13 cellular contexts compared by ENCODE assay signal in genomic region chr1:39332291-39332690, GRCh38.
DNase-seq lines count a peak whose midpoint lies in the region; ATAC-seq and TF ChIP-seq lines count a peak whose summit lies in the region.
"Had no signal": no experiment of that assay in that cellular context is flagged by ENCODE, and none has a peak within 500 bp of the region (broad histone marks: within the 10 kb centered on the region; RNA-seq: fewer than 3 reads in every experiment).

No MANE protein-coding gene starts in this region.

- TF ChIP-seq EP300 in gastroesophageal sphincter (IDR thresholded peaks at IDR 0.05): no peak

- H3K27ac ChIP-seq in dorsolateral prefrontal cortex: peak overlapping the region in 57 of 59 donors; percentile 8 to 89 (median 72)
- H3K27ac ChIP-seq in gastroesophageal sphincter: no peak overlapping the region
- H3K27ac ChIP-seq in hepatocyte: no peak overlapping the region
- H3K27ac ChIP-seq: heart right ventricle, neural progenitor cell, skin epidermis had no signal

- H3K4me2 ChIP-seq in hepatocyte: no peak overlapping the region
- H3K4me2 ChIP-seq: neural progenitor cell had no signal

- H3K4me1 ChIP-seq in gastroesophageal sphincter (peaks cover 0 to 72% (median 0%) of the 10 kb centered on the region in 3 donors), hepatocyte (ENCODE audit: insufficient read depth) (no peaks in the 10 kb centered on the region)
- H3K4me1 ChIP-seq: neural progenitor cell had no signal

- H3K9me3 Mint-ChIP-seq in T-helper 2 cell treated with Interferon-gamma antibody and Interleukin-4, amounts not matched to agents 5 μg/mL and 100 μg/mL, for 36 hours: no peaks in the 10 kb centered on the region
- H3K9me3 Mint-ChIP-seq: neural progenitor cell had no signal

- no peaks in the 10 kb centered on the region for H3K9me2 ChIP-seq in hepatocyte (replicated peaks; ENCODE audit: insufficient read depth)

- H4K20me1 ChIP-seq in hepatocyte (ENCODE audit: insufficient read depth, poor library complexity, severe bottlenecking): no peaks in the 10 kb centered on the region

- intact Hi-C loops in dorsolateral prefrontal cortex (cut with DNase I): loop anchor here (5.0 to 10.0 kb wide), 3 partner anchors 65 to 73 kb away; no protein-coding TSS in a partner anchor

- TF ChIP-seq CTCF in dorsolateral prefrontal cortex (IDR thresholded peaks at IDR 0.05 in 54 of 56, conservative IDR thresholded peaks at IDR 0.05 in 2 of 56; ENCODE audit: low read depth in 1 of 56, partially characterized antibody in 56 of 56) (peak in 2 of 56 donors; percentile 9 to 11), gastroesophageal sphincter (IDR thresholded peaks at IDR 0.05) (no peak), hepatocyte (IDR thresholded peaks at IDR 0.05; ENCODE audit: poor library complexity) (no peak)

- H3K27me3 Mint-ChIP-seq in T-helper 2 cell treated with Interferon-gamma antibody and Interleukin-4, amounts not matched to agents 5 μg/mL and 100 μg/mL, for 36 hours (ENCODE audit: low read depth): no peaks in the 10 kb centered on the region

- no peak overlapping the region for H3K4me3 Mint-ChIP-seq in T-helper 2 cell treated with Interferon-gamma antibody and Interleukin-4, amounts not matched to agents 5 μg/mL and 100 μg/mL, for 36 hours
- H3K4me3 Mint-ChIP-seq: neural progenitor cell had no signal

- no peaks in the 10 kb centered on the region for H3K79me2 ChIP-seq in hepatocyte

- no peak overlapping the region for H2AFZ ChIP-seq in hepatocyte
- H2AFZ ChIP-seq: neural progenitor cell had no signal

- DNase-seq in GM03348 (ENCODE audit: low spot score): peak; percentile 9
- no peak for DNase-seq in T-helper 2 cell treated with Interferon-gamma antibody and Interleukin-4, amounts not matched to agents 5 μg/mL and 100 μg/mL, for 36 hours (ENCODE audit: low spot score)
- DNase-seq in dorsolateral prefrontal cortex: peak in 2 of 10 donors; percentile 11 to 26
- peak; percentile 13 for DNase-seq in non-pigmented ciliary epithelial cell (ENCODE audit: low read depth)
- DNase-seq in hepatocyte (ENCODE audit: low spot score): no peak
- no peak for DNase-seq in ecto neural progenitor cell (ENCODE audit: low spot score)
- DNase-seq: activated CD8-positive, alpha-beta memory T cell treated with anti-CD3 and anti-CD28 coated beads, Interleukin-2, amount 50 U/mL, for 48 hours; aorta; heart right ventricle; left ventricle myocardium superior had no signal

- 55 to 64% methylated on average over 2 of the region's 2 CpGs for WGBS in gastroesophageal sphincter (ENCODE audit: low coverage in 1 of 2), 2 donors
- 89% methylated on average over 2 of the region's 2 CpGs for WGBS in hepatocyte (ENCODE audit: low lambda C conversion rate, missing lambda C conversion rate)

- H3K27ac Mint-ChIP-seq in T-helper 2 cell treated with Interferon-gamma antibody and Interleukin-4, amounts not matched to agents 5 μg/mL and 100 μg/mL, for 36 hours: peak overlapping the region; percentile 16
- H3K27ac Mint-ChIP-seq: neural progenitor cell had no signal

- no peak for TF ChIP-seq POLR2A in gastroesophageal sphincter (IDR thresholded peaks at IDR 0.05)

- no peaks in the 10 kb centered on the region for H3K9me3 ChIP-seq in gastroesophageal sphincter
- no peaks in the 10 kb centered on the region for H3K9me3 ChIP-seq in hepatocyte (ENCODE audit: low read depth)
- H3K9me3 ChIP-seq: heart right ventricle had no signal

- H3K27me3 ChIP-seq in dorsolateral prefrontal cortex (no peaks in the 10 kb centered on the region), gastroesophageal sphincter (no peaks in the 10 kb centered on the region), hepatocyte (no peaks in the 10 kb centered on the region)
- H3K27me3 ChIP-seq: heart right ventricle, neural progenitor cell had no signal

- peak overlapping the region in 2 of 59 donors; percentile 0 to 8 for H3K4me3 ChIP-seq in dorsolateral prefrontal cortex
- H3K4me3 ChIP-seq in gastroesophageal sphincter: no peak overlapping the region
- H3K4me3 ChIP-seq in hepatocyte: no peak overlapping the region
- H3K4me3 ChIP-seq: heart right ventricle, neural progenitor cell, skin epidermis had no signal

- ATAC-seq in gastroesophageal sphincter: no peak
- ATAC-seq: heart right ventricle, left ventricle myocardium superior had no signal

- peaks cover 75% of the 10 kb centered on the region for H3K36me3 Mint-ChIP-seq in T-helper 2 cell treated with Interferon-gamma antibody and Interleukin-4, amounts not matched to agents 5 μg/mL and 100 μg/mL, for 36 hours (ENCODE audit: low read depth)

- H3K4me1 Mint-ChIP-seq in T-helper 2 cell treated with Interferon-gamma antibody and Interleukin-4, amounts not matched to agents 5 μg/mL and 100 μg/mL, for 36 hours (ENCODE audit: low read depth): peaks cover 24% of the 10 kb centered on the region
- H3K4me1 Mint-ChIP-seq: neural progenitor cell had no signal

- peaks cover 0 to 68% of the 10 kb centered on the region in 2 donors for H3K36me3 ChIP-seq in gastroesophageal sphincter
- no peaks in the 10 kb centered on the region for H3K36me3 ChIP-seq in hepatocyte (replicated peaks; ENCODE audit: insufficient read depth, low read depth)

Comparison
In these comparisons a context has a peak if more than half of its experiments do, and no peak if none do; other contexts are left out.
1. DNase-seq: peak in GM03348 (single experiment) and non-pigmented ciliary epithelial cell (single experiment); none in T-helper 2 cell treated with Interferon-gamma antibody and Interleukin-4, amounts not matched to agents 5 μg/mL and 100 μg/mL, for 36 hours (single experiment), hepatocyte (single experiment) and ecto neural progenitor cell (single experiment).
2. H3K27ac ChIP-seq: peak in dorsolateral prefrontal cortex (57 of 59); none in gastroesophageal sphincter (0 of 4) and hepatocyte (single experiment).